9 cellular contexts compared by ENCODE assay signal in the genomic region with DNA sequence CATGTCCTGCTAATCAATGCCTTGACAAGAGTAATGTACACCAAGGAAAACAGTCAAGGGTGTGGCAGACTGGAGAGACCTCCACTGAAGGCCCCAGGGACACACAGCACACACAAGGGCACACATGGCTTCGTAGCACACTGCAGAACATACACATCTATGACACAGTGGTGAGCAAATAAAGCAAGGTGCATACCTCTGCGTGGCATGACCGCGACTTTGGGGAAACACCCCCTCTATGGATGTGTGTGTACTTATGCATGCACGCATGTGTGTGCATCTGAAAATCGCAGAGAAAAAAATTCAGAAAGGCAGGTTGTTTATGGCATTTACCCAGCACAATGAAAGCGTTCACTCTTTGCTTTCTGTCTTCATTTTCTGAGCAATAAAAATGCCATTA. TPM values are rescaled to one million over a fixed set of nuclear protein-coding genes. Genes with fewer than 3 reads are reported as not detected.
DNase-seq lines count a peak whose midpoint lies in the region; ATAC-seq and TF ChIP-seq lines count a peak whose summit lies in the region.
"Had no signal": no experiment of that assay in that cellular context is flagged by ENCODE, and none has a peak within 500 bp of the region (broad histone marks: within the 10 kb centered on the region; RNA-seq: fewer than 3 reads in every experiment).

No MANE protein-coding gene starts in this region.

- no peaks in the 10 kb centered on the region for H3K9me3 ChIP-seq in mucosa of descending colon

- peak; percentile 8 for DNase-seq in Right ventricle myocardium superior
- no peak for DNase-seq in left cardiac atrium
- DNase-seq in mucosa of descending colon = peak in 1 of 3 donors; percentile 16
- no peak for DNase-seq in type B pancreatic cell (ENCODE audit: extremely low spot score, unreplicated experiment)
- DNase-seq in DMS 273 treated with DMSO at 0.1 percent for 48 hours (lab: John Stamatoyannopoulos, UW) = no peak
- no peak for DNase-seq in A172 (ENCODE audit: low spot score)
- DNase-seq: endodermal cell had no signal

- peaks cover 87% of the 10 kb centered on the region for H3K4me1 Mint-ChIP-seq in activated naive CD8-positive, alpha-beta T cell (ENCODE audit: low read depth)
- H3K4me1 Mint-ChIP-seq in type B pancreatic cell (ENCODE audit: unreplicated experiment) = peaks cover 34% of the 10 kb centered on the region

- intact Hi-C loops in Right ventricle myocardium superior (cut with DNase I) = no loop called here
- intact Hi-C loops in left cardiac atrium (cut with DNase I) = no loop called here
- intact Hi-C loops in mucosa of descending colon (cut with DNase I, micrococcal nuclease) = no loop called here

- ATAC-seq in Right ventricle myocardium superior (ENCODE audit: poor library complexity) (no peak), left cardiac atrium (no peak), mucosa of descending colon (peak; percentile 52), GM21515 (IDR thresholded peaks at IDR 0.05; ENCODE audit: unreplicated experiment) (no peak)

- no peak overlapping the region for H3K4me3 ChIP-seq in mucosa of descending colon

- H3K36me3 ChIP-seq in mucosa of descending colon (ENCODE audit: low read depth) = no peaks in the 10 kb centered on the region

- TF ChIP-seq CTCF in mucosa of descending colon (IDR thresholded peaks at IDR 0.05) = no peak
- TF ChIP-seq CTCF in type B pancreatic cell (conservative IDR thresholded peaks at IDR 0.05) = no peak

- peaks cover 31% of the 10 kb centered on the region for H3K36me3 Mint-ChIP-seq in activated naive CD8-positive, alpha-beta T cell
- H3K36me3 Mint-ChIP-seq in type B pancreatic cell = peaks cover 10% of the 10 kb centered on the region

- H3K27me3 Mint-ChIP-seq in activated naive CD8-positive, alpha-beta T cell = no peaks in the 10 kb centered on the region
- no peaks in the 10 kb centered on the region for H3K27me3 Mint-ChIP-seq in type B pancreatic cell

- H3K4me1 ChIP-seq in mucosa of descending colon (ENCODE audit: low read depth) = peaks cover 16% of the 10 kb centered on the region

- no peaks in the 10 kb centered on the region for H3K9me3 Mint-ChIP-seq in activated naive CD8-positive, alpha-beta T cell (ENCODE audit: low read depth)
- H3K9me3 Mint-ChIP-seq in type B pancreatic cell = no peaks in the 10 kb centered on the region
- H3K9me3 Mint-ChIP-seq: endodermal cell had no signal

- H3K4me3 Mint-ChIP-seq in activated naive CD8-positive, alpha-beta T cell = peak overlapping the region; percentile 98
- H3K4me3 Mint-ChIP-seq in type B pancreatic cell = no peak overlapping the region
- H3K4me3 Mint-ChIP-seq: endodermal cell had no signal

- H3K27ac Mint-ChIP-seq in activated naive CD8-positive, alpha-beta T cell = peak overlapping the region; percentile 100
- H3K27ac Mint-ChIP-seq in type B pancreatic cell = peak overlapping the region; percentile 36
- H3K27ac Mint-ChIP-seq: endodermal cell had no signal

RNA-seq across cellular contexts. Expression of gene SEMA4D, which starts 20.5 kb away (rescaled TPM):
- total RNA-seq in Right ventricle myocardium superior (18.7 TPM), left cardiac atrium (10 to 100 TPM; 17.5 to 22.4 TPM), mucosa of descending colon (10 to 100 TPM; 20.9 to 26.9 (median 23.1) TPM), type B pancreatic cell (ENCODE audit: low replicate concordance) (32.3 and 43.6 TPM in 2 replicates)
- 5.1 and 11.1 TPM in 2 replicates for total RNA-seq in A172 (2014; rRNA removed; shearing (Covaris generic))
